Comparison of ENCODE assay signal across 3 cellular contexts in the genomic region with DNA sequence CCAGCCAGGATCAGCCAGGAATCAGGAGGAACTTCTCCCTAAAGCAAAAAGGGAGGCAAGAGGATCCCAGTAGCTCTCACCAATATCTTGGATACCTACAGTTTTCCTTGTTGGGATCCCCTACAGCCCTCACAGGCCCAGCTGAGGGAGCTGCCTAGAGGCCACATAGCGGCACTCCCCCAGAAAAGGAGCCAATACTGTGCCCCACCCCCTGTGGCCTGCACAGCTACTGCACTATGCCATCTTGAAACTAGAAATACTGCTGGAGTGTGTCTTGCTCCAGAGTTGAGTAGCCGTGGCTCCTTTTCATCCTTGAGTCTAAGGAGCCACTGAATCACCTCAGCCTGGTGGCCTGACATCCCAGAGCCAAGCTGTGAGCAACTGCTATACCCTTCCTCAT.
TF ChIP-seq lines count a peak whose summit lies in the region.

No MANE protein-coding gene starts in this region.

TF ChIP-seq in A549, 52 proteins besides CTCF, POLR2A, EP300 and RAD21 (continues in another document):
- TF ChIP-seq RNF2 (IDR thresholded peaks at IDR 0.05; ENCODE audit: borderline replicate concordance, low read depth) (no peak), POLR2AphosphoS2 (conservative IDR thresholded peaks at IDR 0.05; ENCODE audit: low read length) (no peak), MAZ (IDR thresholded peaks at IDR 0.05; ENCODE audit: borderline replicate concordance, low read depth, low read length) (no peak), FOSL2 (IDR thresholded peaks at IDR 0.05) (no peak), FOSL2 (CRISPR knock-in tag; IDR thresholded peaks at IDR 0.05) (no peak), CBX8 (IDR thresholded peaks at IDR 0.05) (no peak), CHD2 (IDR thresholded peaks at IDR 0.05; ENCODE audit: low read length, partially characterized antibody) (no peak)
- TF ChIP-seq, protein P1, sequence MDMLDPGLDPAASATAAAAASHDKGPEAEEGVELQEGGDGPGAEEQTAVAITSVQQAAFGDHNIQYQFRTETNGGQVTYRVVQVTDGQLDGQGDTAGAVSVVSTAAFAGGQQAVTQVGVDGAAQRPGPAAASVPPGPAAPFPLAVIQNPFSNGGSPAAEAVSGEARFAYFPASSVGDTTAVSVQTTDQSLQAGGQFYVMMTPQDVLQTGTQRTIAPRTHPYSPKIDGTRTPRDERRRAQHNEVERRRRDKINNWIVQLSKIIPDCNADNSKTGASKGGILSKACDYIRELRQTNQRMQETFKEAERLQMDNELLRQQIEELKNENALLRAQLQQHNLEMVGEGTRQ (IDR thresholded peaks at IDR 0.05): no peak
- TF ChIP-seq, protein P2, sequence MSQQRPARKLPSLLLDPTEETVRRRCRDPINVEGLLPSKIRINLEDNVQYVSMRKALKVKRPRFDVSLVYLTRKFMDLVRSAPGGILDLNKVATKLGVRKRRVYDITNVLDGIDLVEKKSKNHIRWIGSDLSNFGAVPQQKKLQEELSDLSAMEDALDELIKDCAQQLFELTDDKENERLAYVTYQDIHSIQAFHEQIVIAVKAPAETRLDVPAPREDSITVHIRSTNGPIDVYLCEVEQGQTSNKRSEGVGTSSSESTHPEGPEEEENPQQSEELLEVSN (IDR thresholded peaks at IDR 0.05; ENCODE audit: borderline replicate concordance, low read depth): no peak
- TF ChIP-seq, protein P3, sequence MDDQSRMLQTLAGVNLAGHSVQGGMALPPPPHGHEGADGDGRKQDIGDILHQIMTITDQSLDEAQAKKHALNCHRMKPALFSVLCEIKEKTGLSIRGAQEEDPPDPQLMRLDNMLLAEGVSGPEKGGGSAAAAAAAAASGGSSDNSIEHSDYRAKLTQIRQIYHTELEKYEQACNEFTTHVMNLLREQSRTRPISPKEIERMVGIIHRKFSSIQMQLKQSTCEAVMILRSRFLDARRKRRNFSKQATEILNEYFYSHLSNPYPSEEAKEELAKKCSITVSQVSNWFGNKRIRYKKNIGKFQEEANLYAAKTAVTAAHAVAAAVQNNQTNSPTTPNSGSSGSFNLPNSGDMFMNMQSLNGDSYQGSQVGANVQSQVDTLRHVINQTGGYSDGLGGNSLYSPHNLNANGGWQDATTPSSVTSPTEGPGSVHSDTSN (IDR thresholded peaks at IDR 0.05): no peak
- TF ChIP-seq, protein P4, sequence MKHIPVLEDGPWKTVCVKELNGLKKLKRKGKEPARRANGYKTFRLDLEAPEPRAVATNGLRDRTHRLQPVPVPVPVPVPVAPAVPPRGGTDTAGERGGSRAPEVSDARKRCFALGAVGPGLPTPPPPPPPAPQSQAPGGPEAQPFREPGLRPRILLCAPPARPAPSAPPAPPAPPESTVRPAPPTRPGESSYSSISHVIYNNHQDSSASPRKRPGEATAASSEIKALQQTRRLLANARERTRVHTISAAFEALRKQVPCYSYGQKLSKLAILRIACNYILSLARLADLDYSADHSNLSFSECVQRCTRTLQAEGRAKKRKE (CRISPR knock-in tag; IDR thresholded peaks at IDR 0.05; ENCODE audit: low read depth): no peak

TF ChIP-seq in GM23338, 12 proteins besides CTCF, POLR2A, EP300 and RAD21 (continues in another document):
- TF ChIP-seq, protein P5, sequence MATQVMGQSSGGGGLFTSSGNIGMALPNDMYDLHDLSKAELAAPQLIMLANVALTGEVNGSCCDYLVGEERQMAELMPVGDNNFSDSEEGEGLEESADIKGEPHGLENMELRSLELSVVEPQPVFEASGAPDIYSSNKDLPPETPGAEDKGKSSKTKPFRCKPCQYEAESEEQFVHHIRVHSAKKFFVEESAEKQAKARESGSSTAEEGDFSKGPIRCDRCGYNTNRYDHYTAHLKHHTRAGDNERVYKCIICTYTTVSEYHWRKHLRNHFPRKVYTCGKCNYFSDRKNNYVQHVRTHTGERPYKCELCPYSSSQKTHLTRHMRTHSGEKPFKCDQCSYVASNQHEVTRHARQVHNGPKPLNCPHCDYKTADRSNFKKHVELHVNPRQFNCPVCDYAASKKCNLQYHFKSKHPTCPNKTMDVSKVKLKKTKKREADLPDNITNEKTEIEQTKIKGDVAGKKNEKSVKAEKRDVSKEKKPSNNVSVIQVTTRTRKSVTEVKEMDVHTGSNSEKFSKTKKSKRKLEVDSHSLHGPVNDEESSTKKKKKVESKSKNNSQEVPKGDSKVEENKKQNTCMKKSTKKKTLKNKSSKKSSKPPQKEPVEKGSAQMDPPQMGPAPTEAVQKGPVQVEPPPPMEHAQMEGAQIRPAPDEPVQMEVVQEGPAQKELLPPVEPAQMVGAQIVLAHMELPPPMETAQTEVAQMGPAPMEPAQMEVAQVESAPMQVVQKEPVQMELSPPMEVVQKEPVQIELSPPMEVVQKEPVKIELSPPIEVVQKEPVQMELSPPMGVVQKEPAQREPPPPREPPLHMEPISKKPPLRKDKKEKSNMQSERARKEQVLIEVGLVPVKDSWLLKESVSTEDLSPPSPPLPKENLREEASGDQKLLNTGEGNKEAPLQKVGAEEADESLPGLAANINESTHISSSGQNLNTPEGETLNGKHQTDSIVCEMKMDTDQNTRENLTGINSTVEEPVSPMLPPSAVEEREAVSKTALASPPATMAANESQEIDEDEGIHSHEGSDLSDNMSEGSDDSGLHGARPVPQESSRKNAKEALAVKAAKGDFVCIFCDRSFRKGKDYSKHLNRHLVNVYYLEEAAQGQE (IDR thresholded peaks at IDR 0.05; ENCODE audit: unreplicated experiment): no peak
- TF ChIP-seq ZNF331 (CRISPR knock-in tag; IDR thresholded peaks at IDR 0.05; ENCODE audit: low read depth) (no peak), POLR2AphosphoS5 (IDR thresholded peaks at IDR 0.05; ENCODE audit: low read depth) (no peak), ZNF114 (CRISPR knock-in tag; IDR thresholded peaks at IDR 0.05) (no peak)

TF ChIP-seq in K562, 482 proteins besides CTCF, POLR2A, EP300 and RAD21:
- no peak for TF ChIP-seq SP1 (CRISPR knock-in tag; IDR thresholded peaks at IDR 0.05)
- no peak for TF ChIP-seq FOXA3 (CRISPR knock-in tag; conservative IDR thresholded peaks at IDR 0.05 in 1 of 2, IDR thresholded peaks at IDR 0.05 in 1 of 2)
- TF ChIP-seq CCNT2 (IDR thresholded peaks at IDR 0.05; ENCODE audit: borderline replicate concordance, extremely low read depth, insufficient read length, low read depth, low read length): no peak
- TF ChIP-seq ZNF146 (CRISPR knock-in tag; IDR thresholded peaks at IDR 0.05; ENCODE audit: unreplicated experiment): no peak
- TF ChIP-seq ZNF212 (CRISPR knock-in tag; IDR thresholded peaks at IDR 0.05): no peak
- TF ChIP-seq, protein P6, sequence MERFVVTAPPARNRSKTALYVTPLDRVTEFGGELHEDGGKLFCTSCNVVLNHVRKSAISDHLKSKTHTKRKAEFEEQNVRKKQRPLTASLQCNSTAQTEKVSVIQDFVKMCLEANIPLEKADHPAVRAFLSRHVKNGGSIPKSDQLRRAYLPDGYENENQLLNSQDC (CRISPR knock-in tag; IDR thresholded peaks at IDR 0.05): no peak
- TF ChIP-seq TAF7 (tag; IDR thresholded peaks at IDR 0.05): no peak
- no peak for TF ChIP-seq MAFF (IDR thresholded peaks at IDR 0.05; ENCODE audit: low read length)
- no peak for TF ChIP-seq NCOA6 (IDR thresholded peaks at IDR 0.05)
- TF ChIP-seq MED1 (CRISPR knock-in tag; IDR thresholded peaks at IDR 0.05; ENCODE audit: borderline replicate concordance): no peak
- TF ChIP-seq ESRRA (IDR thresholded peaks at IDR 0.05; ENCODE audit: borderline replicate concordance, low read depth): no peak
- TF ChIP-seq, protein P7, sequence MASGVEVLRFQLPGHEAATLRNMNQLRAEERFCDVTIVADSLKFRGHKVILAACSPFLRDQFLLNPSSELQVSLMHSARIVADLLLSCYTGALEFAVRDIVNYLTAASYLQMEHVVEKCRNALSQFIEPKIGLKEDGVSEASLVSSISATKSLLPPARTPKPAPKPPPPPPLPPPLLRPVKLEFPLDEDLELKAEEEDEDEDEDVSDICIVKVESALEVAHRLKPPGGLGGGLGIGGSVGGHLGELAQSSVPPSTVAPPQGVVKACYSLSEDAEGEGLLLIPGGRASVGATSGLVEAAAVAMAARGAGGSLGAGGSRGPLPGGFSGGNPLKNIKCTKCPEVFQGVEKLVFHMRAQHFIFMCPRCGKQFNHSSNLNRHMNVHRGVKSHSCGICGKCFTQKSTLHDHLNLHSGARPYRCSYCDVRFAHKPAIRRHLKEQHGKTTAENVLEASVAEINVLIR (CRISPR knock-in tag; IDR thresholded peaks at IDR 0.05): no peak
- no peak for TF ChIP-seq ZC3H4 (CRISPR knock-in tag; IDR thresholded peaks at IDR 0.05; ENCODE audit: borderline replicate concordance)
- TF ChIP-seq, protein P8, sequence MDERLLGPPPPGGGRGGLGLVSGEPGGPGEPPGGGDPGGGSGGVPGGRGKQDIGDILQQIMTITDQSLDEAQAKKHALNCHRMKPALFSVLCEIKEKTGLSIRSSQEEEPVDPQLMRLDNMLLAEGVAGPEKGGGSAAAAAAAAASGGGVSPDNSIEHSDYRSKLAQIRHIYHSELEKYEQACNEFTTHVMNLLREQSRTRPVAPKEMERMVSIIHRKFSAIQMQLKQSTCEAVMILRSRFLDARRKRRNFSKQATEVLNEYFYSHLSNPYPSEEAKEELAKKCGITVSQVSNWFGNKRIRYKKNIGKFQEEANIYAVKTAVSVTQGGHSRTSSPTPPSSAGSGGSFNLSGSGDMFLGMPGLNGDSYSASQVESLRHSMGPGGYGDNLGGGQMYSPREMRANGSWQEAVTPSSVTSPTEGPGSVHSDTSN (CRISPR knock-in tag; IDR thresholded peaks at IDR 0.05; ENCODE audit: low read depth): no peak
- TF ChIP-seq, protein P8 (tag; conservative IDR thresholded peaks at IDR 0.05; ENCODE audit: low read depth): no peak
TF ChIP-seq in K562: peak in this region for 0.
